11 cellular contexts compared by ENCODE assay signal in the genomic region with DNA sequence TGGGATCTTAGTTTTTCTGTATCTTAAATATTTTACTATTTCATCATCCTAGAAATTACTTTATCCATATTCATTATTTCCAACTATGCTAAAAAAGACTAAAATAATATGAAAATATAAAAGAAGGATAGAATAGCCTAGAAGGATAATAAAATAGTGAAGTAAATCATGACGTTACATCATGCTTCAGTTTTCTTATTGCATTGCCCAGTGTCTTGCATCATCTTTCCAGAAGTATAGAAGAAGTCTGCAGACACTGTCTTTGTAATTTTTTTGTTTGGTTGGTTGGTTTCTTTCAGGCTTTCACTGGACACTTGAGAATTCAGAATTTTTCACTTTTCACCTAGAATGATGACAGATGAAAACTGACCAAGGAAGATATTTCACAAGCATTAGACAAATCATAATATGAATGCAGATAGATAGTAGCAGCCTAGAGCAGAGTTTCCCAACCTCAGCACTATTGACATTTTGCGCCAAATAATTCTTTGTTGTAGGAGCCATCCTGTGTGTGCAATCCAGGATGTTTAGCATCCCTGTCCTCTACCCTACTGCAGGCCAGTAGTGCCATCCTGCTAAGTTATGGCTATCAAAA. TPM values are rescaled to one million over a fixed set of nuclear protein-coding genes. Genes with fewer than 3 reads are reported as not detected.
"Had no signal": no experiment of that assay in that cellular context is flagged by ENCODE, and none has a peak within 500 bp of the region (broad histone marks: within the 10 kb centered on the region; RNA-seq: fewer than 3 reads in every experiment).

No MANE protein-coding gene starts in this region.

RNA-seq across cellular contexts. Expression of a gene that starts 23.3 kb away (rescaled TPM):
- total RNA-seq: OCI-LY7, PC-3, PC-9, Peyer's patch, Right ventricle myocardium inferior, Right ventricle myocardium superior, RPMI7951, SJCRH30, SJSA1, SK-MEL-5 had no signal
- polyA plus RNA-seq: SK-N-SH had no signal
